ENCODE assay signal across 36 cellular contexts in genomic region chr6:155946860-155947259, GRCh38.
"Had no signal": no experiment of that assay in that cellular context is flagged by ENCODE, and none has a peak within 500 bp of the region (broad histone marks: within the 10 kb centered on the region; RNA-seq: fewer than 3 reads in every experiment).

No MANE protein-coding gene starts in this region.

- H3K27me3 ChIP-seq: adrenal gland, breast epithelium, cardiac muscle cell, colonic mucosa, esophagus squamous epithelium, gastroesophageal sphincter had no signal

- H3K4me3 Mint-ChIP-seq: activated B cell treated with CpG ODN at 0.5 μM for 24 hours; activated CD4-positive, alpha-beta memory T cell treated with anti-CD3 and anti-CD28 coated beads for 36 hours; activated CD4-positive, alpha-beta T cell treated with anti-CD3 and anti-CD28 coated beads for 36 hours; activated CD4-positive, alpha-beta T cell treated with anti-CD3 and anti-CD28 coated beads, Interleukin-2, amount 10 ng/mL, durations not matched to agents 24 days and 14 days; activated CD8-positive, alpha-beta memory T cell treated with anti-CD3 and anti-CD28 coated beads, Interleukin-2, amount 10 ng/mL, durations not matched to agents 7 days and 5 days; activated CD8-positive, alpha-beta T cell treated with anti-CD3 and anti-CD28 coated beads, Interleukin-2, amount 10 ng/mL, durations not matched to agents 7 days and 5 days; activated naive CD4-positive, alpha-beta T cell treated with anti-CD3 and anti-CD28 coated beads, Interleukin-2, amount 10 ng/mL, durations not matched to agents 7 days and 5 days; activated T-helper 1 cell treated with anti-CD3 and anti-CD28 coated beads, Interleukin-12 subunit alpha, Interleukin-12 subunit beta, Interleukin-2, Interleukin-4 antibody, amounts not matched to agents 30 ng/mL and 10 ng/mL and 1 ng/mL, durations not matched to agents 14 hours and 24 hours and 36 hours; brain; T-helper 17 cell; T-helper 2 cell treated with Interferon-gamma antibody and Interleukin-4, amounts not matched to agents 5 μg/mL and 100 μg/mL, for 36 hours had no signal

- H3K4me3 ChIP-seq: adrenal gland, breast epithelium, cardiac muscle cell, colonic mucosa, esophagus squamous epithelium, gastroesophageal sphincter had no signal

- H3K36me3 ChIP-seq: adrenal gland, breast epithelium, cardiac muscle cell, colonic mucosa, esophagus squamous epithelium, gastroesophageal sphincter, WERI-Rb-1 had no signal

- H3K27ac Mint-ChIP-seq: activated B cell treated with CpG ODN at 0.5 μM for 24 hours; activated CD4-positive, alpha-beta memory T cell treated with anti-CD3 and anti-CD28 coated beads for 36 hours; activated CD4-positive, alpha-beta T cell treated with anti-CD3 and anti-CD28 coated beads for 36 hours; activated CD4-positive, alpha-beta T cell treated with anti-CD3 and anti-CD28 coated beads, Interleukin-2, amount 10 ng/mL, durations not matched to agents 24 days and 14 days; activated CD8-positive, alpha-beta memory T cell treated with anti-CD3 and anti-CD28 coated beads, Interleukin-2, amount 10 ng/mL, durations not matched to agents 7 days and 5 days; activated CD8-positive, alpha-beta T cell treated with anti-CD3 and anti-CD28 coated beads, Interleukin-2, amount 10 ng/mL, durations not matched to agents 7 days and 5 days; activated naive CD4-positive, alpha-beta T cell treated with anti-CD3 and anti-CD28 coated beads, Interleukin-2, amount 10 ng/mL, durations not matched to agents 7 days and 5 days; activated naive CD4-positive, alpha-beta T cell treated with anti-CD3 and anti-CD28 coated beads, Interleukin-2, amount 50 U/mL, for 72 hours; activated T-helper 1 cell treated with anti-CD3 and anti-CD28 coated beads, Interleukin-12 subunit alpha, Interleukin-12 subunit beta, Interleukin-2, Interleukin-4 antibody, amounts not matched to agents 30 ng/mL and 10 ng/mL and 1 ng/mL, durations not matched to agents 14 hours and 24 hours and 36 hours; activated T-helper 2 cell treated with anti-CD3 and anti-CD28 coated beads, Interferon-gamma antibody, Interleukin-2, Interleukin-4, amounts not matched to agents 10 μg/mL and 5 μg/mL and 100 μg/mL, durations not matched to agents 14 hours and 24 hours and 36 hours; brain; T-helper 17 cell; T-helper 2 cell treated with Interferon-gamma antibody and Interleukin-4, amounts not matched to agents 5 μg/mL and 100 μg/mL, for 36 hours had no signal

- H3K4me1 ChIP-seq: adrenal gland, breast epithelium, colonic mucosa, esophagus squamous epithelium, gastroesophageal sphincter had no signal

- H3K9me3 ChIP-seq: adrenal gland, colonic mucosa had no signal

- DNase-seq: activated B cell treated with CpG ODN at 0.5 μM for 24 hours; activated CD4-positive, alpha-beta memory T cell treated with anti-CD3 and anti-CD28 coated beads for 36 hours; activated CD4-positive, alpha-beta T cell treated with anti-CD3 and anti-CD28 coated beads for 36 hours; activated CD4-positive, alpha-beta T cell treated with anti-CD3 and anti-CD28 coated beads, Interleukin-2, amount 10 ng/mL, durations not matched to agents 24 days and 14 days; activated CD4-positive, CD25-positive, alpha-beta regulatory T cell treated with anti-CD3 and anti-CD28 coated beads, Interleukin-2, amount 50 U/mL, for 72 hours; activated CD8-positive, alpha-beta memory T cell treated with anti-CD3 and anti-CD28 coated beads, Interleukin-2, amount 10 ng/mL, durations not matched to agents 7 days and 5 days; activated CD8-positive, alpha-beta memory T cell treated with anti-CD3 and anti-CD28 coated beads, Interleukin-2, amount 50 U/mL, for 4 hours; activated CD8-positive, alpha-beta T cell treated with anti-CD3 and anti-CD28 coated beads, Interleukin-2, amount 10 ng/mL, durations not matched to agents 7 days and 5 days; activated effector memory CD4-positive, alpha-beta T cell treated with anti-CD3 and anti-CD28 coated beads, Interleukin-2, amount 50 U/mL, for 16 hours; activated naive CD4-positive, alpha-beta T cell treated with anti-CD3 and anti-CD28 coated beads, Interleukin-2, amount 10 ng/mL, durations not matched to agents 7 days and 5 days; activated T-cell treated with anti-CD3 and anti-CD28 coated beads, Interleukin-2, amount 50 U/mL, for 1 hour; activated T-cell treated with anti-CD3 and anti-CD28 coated beads, Interleukin-2, amount 50 U/mL, for 48 hours; adrenal gland; amygdala; aorta; central memory CD4-positive, alpha-beta T cell; cerebellar nuclear complex; colonic mucosa; effector CD8-positive, alpha-beta T cell; esophagus squamous epithelium; foreskin melanocyte; T-helper 1 cell; T-helper 17 cell; T1000; WERI-Rb-1 had no signal

- H3K27ac ChIP-seq: adrenal gland, breast epithelium, cardiac muscle cell, colonic mucosa, epithelial cell of prostate, esophagus squamous epithelium, gastroesophageal sphincter, WERI-Rb-1 had no signal

- FAIRE-seq: endometrium, endothelial cell of umbilical vein had no signal

- H3K36me3 Mint-ChIP-seq: activated CD8-positive, alpha-beta memory T cell treated with anti-CD3 and anti-CD28 coated beads, Interleukin-2, amount 10 ng/mL, durations not matched to agents 7 days and 5 days; activated naive CD4-positive, alpha-beta T cell treated with anti-CD3 and anti-CD28 coated beads, Interleukin-2, amount 10 ng/mL, durations not matched to agents 7 days and 5 days; brain had no signal

- ATAC-seq: activated CD4-positive, alpha-beta T cell treated with anti-CD3 and anti-CD28 coated beads for 36 hours; activated CD8-positive, alpha-beta memory T cell treated with anti-CD3 and anti-CD28 coated beads, Interleukin-2, amount 10 ng/mL, durations not matched to agents 7 days and 5 days; activated CD8-positive, alpha-beta T cell treated with anti-CD3 and anti-CD28 coated beads, Interleukin-2, amount 10 ng/mL, durations not matched to agents 7 days and 5 days; activated naive CD4-positive, alpha-beta T cell treated with anti-CD3 and anti-CD28 coated beads, Interleukin-2, amount 50 U/mL, for 72 hours; gastroesophageal sphincter; T-helper 17 cell had no signal

- H3K4me1 Mint-ChIP-seq: activated B cell treated with CpG ODN at 0.5 μM for 24 hours; activated CD4-positive, alpha-beta T cell treated with anti-CD3 and anti-CD28 coated beads for 36 hours; activated CD4-positive, alpha-beta T cell treated with anti-CD3 and anti-CD28 coated beads, Interleukin-2, amount 10 ng/mL, durations not matched to agents 24 days and 14 days; activated CD8-positive, alpha-beta memory T cell treated with anti-CD3 and anti-CD28 coated beads, Interleukin-2, amount 10 ng/mL, durations not matched to agents 7 days and 5 days; activated naive CD4-positive, alpha-beta T cell treated with anti-CD3 and anti-CD28 coated beads, Interleukin-2, amount 10 ng/mL, durations not matched to agents 7 days and 5 days; brain; T-helper 17 cell had no signal
